8 cellular contexts compared by ENCODE assay signal in the genomic region with DNA sequence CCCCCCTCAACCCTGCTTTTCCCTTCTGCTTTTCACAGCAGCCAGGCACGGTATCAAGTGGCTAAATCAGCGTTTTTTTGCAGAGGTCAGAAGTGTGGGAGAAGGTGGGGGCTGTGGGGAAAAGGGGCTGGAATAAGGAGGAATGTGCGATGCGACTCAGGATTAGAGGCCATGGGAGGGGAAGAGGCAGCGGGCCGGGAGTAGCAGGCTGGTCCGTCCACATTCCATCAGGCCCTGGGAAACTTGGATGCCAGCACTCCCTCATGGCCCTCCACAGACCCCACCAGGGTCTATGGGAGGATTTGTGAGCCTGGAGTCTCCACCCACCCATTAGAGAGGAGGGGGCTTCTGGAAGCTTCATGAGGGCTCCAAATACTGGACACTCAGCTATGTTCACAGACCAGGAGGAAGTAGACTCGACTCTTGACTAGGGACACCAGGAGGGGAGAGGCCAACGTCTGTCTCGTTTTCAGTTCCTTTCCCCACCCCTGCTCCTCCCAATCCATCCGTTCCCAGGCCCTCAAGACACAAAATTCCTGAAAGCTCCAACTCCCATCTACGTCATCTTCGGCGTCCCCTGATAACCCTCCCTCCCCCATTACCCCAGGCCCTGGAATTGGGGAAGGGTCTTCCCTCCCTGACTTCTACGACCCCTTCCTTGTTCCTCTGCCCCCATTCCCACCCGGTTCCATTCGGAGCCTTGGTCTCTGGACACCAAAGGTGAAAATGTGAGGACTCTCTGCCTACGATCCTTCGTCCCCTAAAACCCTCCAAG. TPM values are rescaled to one million over a fixed set of nuclear protein-coding genes. Genes with fewer than 3 reads are reported as not detected.
DNase-seq lines count a peak whose midpoint lies in the region; ATAC-seq and TF ChIP-seq lines count a peak whose summit lies in the region.

No MANE protein-coding gene starts in this region.

- peaks cover 59% of the 10 kb centered on the region for H3K27me3 Mint-ChIP-seq in activated naive CD8-positive, alpha-beta T cell treated with anti-CD3 and anti-CD28 coated beads, Interleukin-2, amount 50 U/mL, for 24 hours

- 33 to 41% methylated on average over 10 to 14 of the region's 19 CpGs for WGBS in mesodermal cell (ENCODE audit: insufficient coverage in 2 of 2), 2 experiments

- H3K36me3 ChIP-seq in mesodermal cell (ENCODE audit: control insufficient read depth, insufficient read depth, low read length): no peaks in the 10 kb centered on the region

- DNase-seq in GM12865 (ENCODE audit: low read depth) (peak; percentile 48), ACHN (no peak)
- DNase-seq in activated naive CD8-positive, alpha-beta T cell treated with anti-CD3 and anti-CD28 coated beads, Interleukin-2, amount 50 U/mL, for 24 hours: no peak
- DNase-seq in activated CD4-positive, CD25-positive, alpha-beta regulatory T cell (lab: John Stamatoyannopoulos, UW): no peak

- H3K4me3 Mint-ChIP-seq in activated naive CD8-positive, alpha-beta T cell treated with anti-CD3 and anti-CD28 coated beads, Interleukin-2, amount 50 U/mL, for 24 hours: peak overlapping the region; percentile 49

- in situ Hi-C loops in ACHN (cut with HindIII; ENCODE audit: low pct_ligation_motif_present, low pct_unique_long_range_greater_than_20kb, low sequenced_read_pairs): no loop called here

- peak overlapping the region; percentile 95 for H3K27ac ChIP-seq in 22Rv1
- H3K27ac ChIP-seq in mesodermal cell (ENCODE audit: low read depth, low read length, severe bottlenecking): peak overlapping the region; percentile 96

- H3K9me3 Mint-ChIP-seq in activated naive CD8-positive, alpha-beta T cell treated with anti-CD3 and anti-CD28 coated beads, Interleukin-2, amount 50 U/mL, for 24 hours: peaks cover 5% of the 10 kb centered on the region

- H3K27ac Mint-ChIP-seq in activated naive CD8-positive, alpha-beta T cell treated with anti-CD3 and anti-CD28 coated beads, Interleukin-2, amount 50 U/mL, for 24 hours: no peak overlapping the region

- no peak for ATAC-seq in activated naive CD8-positive, alpha-beta T cell treated with anti-CD3 and anti-CD28 coated beads, Interleukin-2, amount 50 U/mL, for 24 hours
- ATAC-seq in HG02884 (IDR thresholded peaks at IDR 0.05; ENCODE audit: unreplicated experiment) (no peak), GM18858 (IDR thresholded peaks at IDR 0.05; ENCODE audit: unreplicated experiment) (no peak)

- H3K9me3 ChIP-seq in mesodermal cell (ENCODE audit: control insufficient read depth, low read length): peaks cover 12% of the 10 kb centered on the region

- H3K4me3 ChIP-seq in GM12865 (ENCODE audit: low read depth, low read length) (peak overlapping the region; percentile 68), mesodermal cell (ENCODE audit: extremely low read depth, insufficient read depth, low read length, poor library complexity, severe bottlenecking) (peak overlapping the region; percentile 47)

- peaks cover 21% of the 10 kb centered on the region for H3K36me3 Mint-ChIP-seq in activated naive CD8-positive, alpha-beta T cell treated with anti-CD3 and anti-CD28 coated beads, Interleukin-2, amount 50 U/mL, for 24 hours (ENCODE audit: low read depth)

- no peak for TF ChIP-seq CTCF in 22Rv1 (IDR thresholded peaks at IDR 0.05)
- no peak for TF ChIP-seq CTCF in GM12865 (IDR thresholded peaks at IDR 0.05; ENCODE audit: insufficient read depth, low read depth, low read length, missing control alignments)

- no peaks in the 10 kb centered on the region for H3K4me1 ChIP-seq in mesodermal cell (ENCODE audit: control insufficient read depth, insufficient read depth, low read length, poor library complexity, severe bottlenecking)

- H3K4me1 Mint-ChIP-seq in activated naive CD8-positive, alpha-beta T cell treated with anti-CD3 and anti-CD28 coated beads, Interleukin-2, amount 50 U/mL, for 24 hours: peaks cover 57% of the 10 kb centered on the region

RNA-seq across cellular contexts. Expression of a gene that starts 3.3 kb away (rescaled TPM):
- 4.1 TPM for polyA plus RNA-seq in mesodermal cell (2013, experiment 1 of 2)
- polyA plus RNA-seq in mesodermal cell (2013, experiment 2 of 2): 2.7 TPM

RNA-seq across cellular contexts. Expression of a gene that starts 33.0 kb away (rescaled TPM):
- 0.37 TPM for polyA plus RNA-seq in mesodermal cell (2013, experiment 1 of 2)
- polyA plus RNA-seq in mesodermal cell (2013, experiment 2 of 2): 0.46 TPM

RNA-seq across cellular contexts. Expression of a gene that starts 43.8 kb away (rescaled TPM):
- 26.9 TPM for polyA plus RNA-seq in mesodermal cell (2013, experiment 1 of 2)
- 21.0 TPM for polyA plus RNA-seq in mesodermal cell (2013, experiment 2 of 2)

RNA-seq across cellular contexts. Expression of a gene that starts 51.7 kb away (rescaled TPM):
- 55.9 TPM for polyA plus RNA-seq in mesodermal cell (2013, experiment 1 of 2)
- polyA plus RNA-seq in mesodermal cell (2013, experiment 2 of 2): 43.8 TPM
